Comparison of ENCODE assay signal across 2 cellular contexts in the genomic region with DNA sequence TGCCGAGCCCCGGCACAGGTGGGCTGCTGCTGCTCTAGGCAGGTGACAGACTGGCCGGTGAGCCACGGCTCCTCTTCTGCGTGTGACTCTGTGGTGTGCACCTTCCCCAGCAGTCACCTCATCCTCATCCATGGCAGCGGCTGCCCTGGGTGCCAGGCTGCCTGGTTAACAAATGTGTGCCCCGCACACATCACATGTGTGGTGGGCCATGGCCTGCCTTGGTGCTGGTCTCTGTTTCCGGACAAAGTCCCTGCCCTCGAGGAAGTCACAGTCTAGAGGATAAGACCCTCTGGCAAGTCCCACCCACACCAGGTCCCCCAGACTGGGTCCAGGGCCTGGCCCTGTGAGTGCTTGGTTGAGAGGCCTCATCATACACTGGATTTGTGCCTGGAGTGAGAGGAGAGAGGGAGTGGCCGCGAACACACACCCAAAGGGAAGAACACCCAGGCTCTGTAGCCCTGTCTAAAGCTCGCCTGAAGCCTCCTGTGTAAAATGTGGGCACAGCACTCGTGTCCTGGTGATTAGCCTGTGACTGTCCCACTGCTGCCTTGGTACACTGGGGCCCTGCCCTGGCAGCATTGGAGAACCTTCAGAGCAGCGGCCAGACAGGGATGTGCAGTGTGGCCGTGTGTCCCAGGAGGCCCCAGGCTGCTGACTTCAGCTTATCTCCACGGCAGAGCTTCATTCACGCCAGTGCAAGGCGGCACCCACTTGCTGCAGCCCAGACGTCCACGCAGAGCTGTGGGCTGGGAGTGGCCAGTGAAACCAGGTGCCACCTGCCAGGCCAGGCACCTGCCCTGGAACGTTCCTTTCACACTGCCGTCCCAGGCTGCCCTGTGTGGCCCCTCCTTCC.
TF ChIP-seq lines count a peak whose summit lies in the region.

No MANE protein-coding gene starts in this region.

TF ChIP-seq in IMR-90, 13 proteins besides CTCF, POLR2A, EP300 and RAD21 (continued from another document):
- TF ChIP-seq RFX5 (IDR thresholded peaks at IDR 0.05; ENCODE audit: low read depth, low read length) (no peak), FOS (IDR thresholded peaks at IDR 0.05; ENCODE audit: low read depth, low read length) (no peak), MAFK (IDR thresholded peaks at IDR 0.05; ENCODE audit: low read depth, low read length) (no peak), NFE2L2 (IDR thresholded peaks at IDR 0.05; ENCODE audit: low read depth, low read length) (no peak), MXI1 (IDR thresholded peaks at IDR 0.05; ENCODE audit: borderline replicate concordance, low read depth, low read length) (no peak), CEBPB (IDR thresholded peaks at IDR 0.05; ENCODE audit: low read depth, low read length) (no peak), RCOR1 (IDR thresholded peaks at IDR 0.05; ENCODE audit: insufficient replicate concordance, low read length) (no peak)
- TF ChIP-seq, protein P1, sequence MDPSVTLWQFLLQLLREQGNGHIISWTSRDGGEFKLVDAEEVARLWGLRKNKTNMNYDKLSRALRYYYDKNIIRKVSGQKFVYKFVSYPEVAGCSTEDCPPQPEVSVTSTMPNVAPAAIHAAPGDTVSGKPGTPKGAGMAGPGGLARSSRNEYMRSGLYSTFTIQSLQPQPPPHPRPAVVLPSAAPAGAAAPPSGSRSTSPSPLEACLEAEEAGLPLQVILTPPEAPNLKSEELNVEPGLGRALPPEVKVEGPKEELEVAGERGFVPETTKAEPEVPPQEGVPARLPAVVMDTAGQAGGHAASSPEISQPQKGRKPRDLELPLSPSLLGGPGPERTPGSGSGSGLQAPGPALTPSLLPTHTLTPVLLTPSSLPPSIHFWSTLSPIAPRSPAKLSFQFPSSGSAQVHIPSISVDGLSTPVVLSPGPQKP (IDR thresholded peaks at IDR 0.05; ENCODE audit: borderline replicate concordance, low read depth, low read length): no peak
- TF ChIP-seq, protein P2, sequence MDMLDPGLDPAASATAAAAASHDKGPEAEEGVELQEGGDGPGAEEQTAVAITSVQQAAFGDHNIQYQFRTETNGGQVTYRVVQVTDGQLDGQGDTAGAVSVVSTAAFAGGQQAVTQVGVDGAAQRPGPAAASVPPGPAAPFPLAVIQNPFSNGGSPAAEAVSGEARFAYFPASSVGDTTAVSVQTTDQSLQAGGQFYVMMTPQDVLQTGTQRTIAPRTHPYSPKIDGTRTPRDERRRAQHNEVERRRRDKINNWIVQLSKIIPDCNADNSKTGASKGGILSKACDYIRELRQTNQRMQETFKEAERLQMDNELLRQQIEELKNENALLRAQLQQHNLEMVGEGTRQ (IDR thresholded peaks at IDR 0.05; ENCODE audit: low read depth, low read length): no peak

TF ChIP-seq in WTC11, 78 proteins besides CTCF, POLR2A, EP300 and RAD21 (continued from another document):
- TF ChIP-seq, protein P3, sequence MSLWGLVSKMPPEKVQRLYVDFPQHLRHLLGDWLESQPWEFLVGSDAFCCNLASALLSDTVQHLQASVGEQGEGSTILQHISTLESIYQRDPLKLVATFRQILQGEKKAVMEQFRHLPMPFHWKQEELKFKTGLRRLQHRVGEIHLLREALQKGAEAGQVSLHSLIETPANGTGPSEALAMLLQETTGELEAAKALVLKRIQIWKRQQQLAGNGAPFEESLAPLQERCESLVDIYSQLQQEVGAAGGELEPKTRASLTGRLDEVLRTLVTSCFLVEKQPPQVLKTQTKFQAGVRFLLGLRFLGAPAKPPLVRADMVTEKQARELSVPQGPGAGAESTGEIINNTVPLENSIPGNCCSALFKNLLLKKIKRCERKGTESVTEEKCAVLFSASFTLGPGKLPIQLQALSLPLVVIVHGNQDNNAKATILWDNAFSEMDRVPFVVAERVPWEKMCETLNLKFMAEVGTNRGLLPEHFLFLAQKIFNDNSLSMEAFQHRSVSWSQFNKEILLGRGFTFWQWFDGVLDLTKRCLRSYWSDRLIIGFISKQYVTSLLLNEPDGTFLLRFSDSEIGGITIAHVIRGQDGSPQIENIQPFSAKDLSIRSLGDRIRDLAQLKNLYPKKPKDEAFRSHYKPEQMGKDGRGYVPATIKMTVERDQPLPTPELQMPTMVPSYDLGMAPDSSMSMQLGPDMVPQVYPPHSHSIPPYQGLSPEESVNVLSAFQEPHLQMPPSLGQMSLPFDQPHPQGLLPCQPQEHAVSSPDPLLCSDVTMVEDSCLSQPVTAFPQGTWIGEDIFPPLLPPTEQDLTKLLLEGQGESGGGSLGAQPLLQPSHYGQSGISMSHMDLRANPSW (CRISPR knock-in tag; conservative IDR thresholded peaks at IDR 0.05; ENCODE audit: low read depth): no peak
- no peak for TF ChIP-seq JAZF1 (CRISPR knock-in tag; IDR thresholded peaks at IDR 0.05)
- TF ChIP-seq TEAD1 (CRISPR knock-in tag; IDR thresholded peaks at IDR 0.05): no peak
- TF ChIP-seq KAT7 (CRISPR knock-in tag; IDR thresholded peaks at IDR 0.05; ENCODE audit: borderline replicate concordance): no peak
- no peak for TF ChIP-seq ZNF317 (CRISPR knock-in tag; IDR thresholded peaks at IDR 0.05; ENCODE audit: borderline replicate concordance, low read depth)
- TF ChIP-seq NR3C1 (CRISPR knock-in tag; conservative IDR thresholded peaks at IDR 0.05; ENCODE audit: low read depth): no peak
- TF ChIP-seq, protein P4, sequence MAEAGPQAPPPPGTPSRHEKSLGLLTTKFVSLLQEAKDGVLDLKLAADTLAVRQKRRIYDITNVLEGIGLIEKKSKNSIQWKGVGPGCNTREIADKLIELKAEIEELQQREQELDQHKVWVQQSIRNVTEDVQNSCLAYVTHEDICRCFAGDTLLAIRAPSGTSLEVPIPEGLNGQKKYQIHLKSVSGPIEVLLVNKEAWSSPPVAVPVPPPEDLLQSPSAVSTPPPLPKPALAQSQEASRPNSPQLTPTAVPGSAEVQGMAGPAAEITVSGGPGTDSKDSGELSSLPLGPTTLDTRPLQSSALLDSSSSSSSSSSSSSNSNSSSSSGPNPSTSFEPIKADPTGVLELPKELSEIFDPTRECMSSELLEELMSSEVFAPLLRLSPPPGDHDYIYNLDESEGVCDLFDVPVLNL (CRISPR knock-in tag; IDR thresholded peaks at IDR 0.05; ENCODE audit: borderline replicate concordance, low read depth): no peak
